Comparison of ENCODE assay signal across 8 cellular contexts in the genomic region with DNA sequence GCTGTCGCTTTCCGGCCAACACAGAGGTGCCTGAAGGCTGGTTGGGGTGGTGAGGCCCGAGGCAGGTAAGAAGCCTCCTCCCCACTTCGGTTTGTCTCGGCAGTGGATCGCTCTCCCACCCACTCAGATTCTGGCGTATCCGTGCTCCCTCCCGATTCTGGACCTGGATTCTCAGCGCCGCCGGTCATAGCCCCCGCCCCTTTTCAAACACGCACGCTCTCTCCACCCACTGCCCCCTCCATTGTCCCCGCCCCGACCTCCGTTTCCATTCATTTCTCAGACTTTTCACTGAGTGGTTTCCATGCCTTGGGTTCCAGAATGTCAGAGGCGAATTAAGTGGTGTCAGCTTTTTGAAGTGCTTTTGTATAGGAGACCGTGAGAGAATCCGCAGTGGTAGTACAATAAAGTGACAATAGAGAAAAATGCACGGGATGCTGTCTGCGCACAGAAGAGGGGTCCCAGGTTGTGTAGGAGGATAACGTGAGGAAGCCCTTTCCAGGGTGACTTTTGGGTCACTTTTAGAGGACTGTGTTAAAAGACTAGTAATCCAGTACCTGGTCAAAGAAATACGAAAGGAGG. TPM values are rescaled to one million over a fixed set of nuclear protein-coding genes. Genes with fewer than 3 reads are reported as not detected.
DNase-seq lines count a peak whose midpoint lies in the region; ATAC-seq and TF ChIP-seq lines count a peak whose summit lies in the region.

A gene (plus strand): TSS at position 4 of the 579 bp plus-strand sequence. CDS start 21,221 bp downstream, outside the sequence.

- no peaks in the 10 kb centered on the region for H3K4me1 ChIP-seq in iPS DF 6.9 (ENCODE audit: control insufficient read depth, insufficient read depth, low read length)

- peak within 1 kb of the TSS; percentile 95; the same call in 1 of the 2 replicates for H3K4me3 ChIP-seq in iPS DF 6.9 (ENCODE audit: low read length)

- CTCF ChIA-PET in Calu3 (lab: Charles Lee) = interaction anchor here (0.6 to 1.6 kb wide), 9 partner anchors 9 to 229 kb away, joined by 3 to 5 read pairs (median 3); no protein-coding TSS in a partner anchor

- H3K4me1 Mint-ChIP-seq in Calu3 (ENCODE audit: low read depth, unreplicated experiment) = peaks cover 53% of the 10 kb centered on the region
- peaks cover 46% of the 10 kb centered on the region for H3K4me1 Mint-ChIP-seq in stimulated activated memory B cell treated with anti-CD40 and anti-IgM and Interleukin-4, amounts not matched to agents 10 μg/mL and 1 μg/mL and 100 μg/mL, for 72 hours

- DNase-seq in Calu3 (no peak), HuH-7.5 (ENCODE audit: low spot score) (peak; percentile 84), iPS DF 6.9 (ENCODE audit: low read depth, low spot score) (no peak), KG1 (lab: John Stamatoyannopoulos, UW) (no peak)
- DNase-seq in activated CD8-positive, alpha-beta memory T cell treated with anti-CD3 and anti-CD28 coated beads, Interleukin-2, amount 50 U/mL, for 4 hours = no peak

- peaks cover 28% of the 10 kb centered on the region for H3K36me3 Mint-ChIP-seq in Calu3 (ENCODE audit: insufficient read depth, unreplicated experiment)
- H3K36me3 Mint-ChIP-seq in stimulated activated memory B cell treated with anti-CD40 and anti-IgM and Interleukin-4, amounts not matched to agents 10 μg/mL and 1 μg/mL and 100 μg/mL, for 72 hours = no peaks in the 10 kb centered on the region

- H3K27ac Mint-ChIP-seq in Calu3 (ENCODE audit: unreplicated experiment) = peak within 1 kb of the TSS; percentile 98
- peak within 1 kb of the TSS; percentile 96 for H3K27ac Mint-ChIP-seq in stimulated activated memory B cell treated with anti-CD40 and anti-IgM and Interleukin-4, amounts not matched to agents 10 μg/mL and 1 μg/mL and 100 μg/mL, for 72 hours

- no peaks in the 10 kb centered on the region for H3K27me3 ChIP-seq in iPS DF 6.9 (ENCODE audit: control insufficient read depth, insufficient read depth, low read length)

- H3K9me3 ChIP-seq in iPS DF 6.9 (ENCODE audit: control insufficient read depth, insufficient read depth, low read length) = no peaks in the 10 kb centered on the region

- no peak for TF ChIP-seq CTCF in Calu3 (IDR thresholded peaks at IDR 0.05; ENCODE audit: unreplicated experiment)

- H3K9me3 Mint-ChIP-seq in Calu3 (ENCODE audit: low read depth, unreplicated experiment) = no peaks in the 10 kb centered on the region
- H3K9me3 Mint-ChIP-seq in stimulated activated memory B cell treated with anti-CD40 and anti-IgM and Interleukin-4, amounts not matched to agents 10 μg/mL and 1 μg/mL and 100 μg/mL, for 72 hours = no peaks in the 10 kb centered on the region

- H3K36me3 ChIP-seq in iPS DF 6.9 (ENCODE audit: control insufficient read depth, insufficient read depth, low read length) = no peaks in the 10 kb centered on the region

- H3K4me3 Mint-ChIP-seq in Calu3 (ENCODE audit: low read depth, unreplicated experiment) = peak within 1 kb of the TSS; percentile 95
- H3K4me3 Mint-ChIP-seq in stimulated activated memory B cell treated with anti-CD40 and anti-IgM and Interleukin-4, amounts not matched to agents 10 μg/mL and 1 μg/mL and 100 μg/mL, for 72 hours = peak within 1 kb of the TSS; percentile 97

- H3K27ac ChIP-seq in adipose tissue (ENCODE audit: low read depth, low read length) = peak within 1 kb of the TSS; percentile 88
- no peak within 1 kb of the TSS for H3K27ac ChIP-seq in iPS DF 6.9 (ENCODE audit: low read length)

- ATAC-seq in GM19395 (IDR thresholded peaks at IDR 0.05; ENCODE audit: unreplicated experiment) = peak; percentile 30
- ATAC-seq in stimulated activated memory B cell treated with anti-CD40 and anti-IgM and Interleukin-4, amounts not matched to agents 10 μg/mL and 1 μg/mL and 100 μg/mL, for 72 hours = peak; percentile 67

- BruUV-seq in Calu3 (replicated peaks; lab: Mats Ljungman, UMichigan) = no TSS peak

- 0 to 1% (median 1%) methylated on average over 25 of the region's 25 CpGs for WGBS in adipose tissue, 3 donors
- WGBS in iPS DF 6.9 (ENCODE audit: insufficient coverage, insufficient read length) = no CpG with 5 or more reads among the region's 25 CpGs

- H3K27me3 Mint-ChIP-seq in Calu3 (ENCODE audit: unreplicated experiment) = no peaks in the 10 kb centered on the region
- no peaks in the 10 kb centered on the region for H3K27me3 Mint-ChIP-seq in stimulated activated memory B cell treated with anti-CD40 and anti-IgM and Interleukin-4, amounts not matched to agents 10 μg/mL and 1 μg/mL and 100 μg/mL, for 72 hours

- intact Hi-C loops in Calu3 (cut with micrococcal nuclease; ENCODE audit: unreplicated experiment) = loop anchor here (5.0 kb wide), 1 partner anchor 141 kb away; no protein-coding TSS in a partner anchor

RNA-seq across cellular contexts. Expression of the gene that starts here (rescaled TPM):
- total RNA-seq in Calu3 (2022) = 3.6 and 4.4 TPM in 2 replicates
- 1 to 10 TPM in 2 of 3 donors, under 1 TPM in 1; 0.97 to 1.0 (median 1.0) TPM for polyA plus RNA-seq in adipose tissue
